In genomic region chr14:61894452-61895077, GRCh38 we compare ENCODE assay signal across 8 cellular contexts.
DNase-seq lines count a peak whose midpoint lies in the region; ATAC-seq, FAIRE-seq and TF ChIP-seq lines count a peak whose summit lies in the region.

No MANE protein-coding gene starts in this region.

- POLR2A ChIA-PET in activated naive CD8-positive, alpha-beta T cell treated with anti-CD3 and anti-CD28 coated beads, Interleukin-2, amount 10 ng/mL, durations not matched to agents 7 days and 5 days (lab: Charles Lee), result no interaction called here

- H4K20me1 ChIP-seq in Loucy (ENCODE audit: insufficient read depth, low read length, poor library complexity, severe bottlenecking), result no peaks in the 10 kb centered on the region

- H3K79me2 ChIP-seq in Loucy (ENCODE audit: insufficient read depth, low read length), result no peaks in the 10 kb centered on the region

- peak; percentile 72 for TF ChIP-seq CTCF in GM12874 (IDR thresholded peaks at IDR 0.05; ENCODE audit: insufficient read depth, low read depth, low read length)
- peak; percentile 88 for TF ChIP-seq CTCF in Loucy (conservative IDR thresholded peaks at IDR 0.05; ENCODE audit: low read length)
- TF ChIP-seq CTCF in right atrium auricular region (IDR thresholded peaks at IDR 0.05), result peak; percentile 26 to 72

- H3K9ac ChIP-seq in Loucy (ENCODE audit: low read depth, low read length, poor library complexity, severe bottlenecking), result no peak overlapping the region

- no peaks in the 10 kb centered on the region for H3K9me2 ChIP-seq in Loucy (replicated peaks; ENCODE audit: low read depth, low read length)

- no peak overlapping the region for H3K4me3 Mint-ChIP-seq in activated naive CD8-positive, alpha-beta T cell treated with anti-CD3 and anti-CD28 coated beads, Interleukin-2, amount 10 ng/mL, durations not matched to agents 7 days and 5 days

- H3K36me3 ChIP-seq in Loucy (ENCODE audit: insufficient read depth, low read length), result no peaks in the 10 kb centered on the region
- H3K36me3 ChIP-seq in right atrium auricular region, result no peaks in the 10 kb centered on the region

- peaks cover 13% of the 10 kb centered on the region for H3K4me1 Mint-ChIP-seq in activated naive CD8-positive, alpha-beta T cell treated with anti-CD3 and anti-CD28 coated beads, Interleukin-2, amount 10 ng/mL, durations not matched to agents 7 days and 5 days

- no peaks in the 10 kb centered on the region for H3K27me3 ChIP-seq in Loucy (ENCODE audit: insufficient read depth, low read length, poor library complexity, severe bottlenecking)
- H3K27me3 ChIP-seq in right atrium auricular region, result no peaks in the 10 kb centered on the region

- no peaks in the 10 kb centered on the region for H3F3A ChIP-seq in Loucy (ENCODE audit: low read depth)

- DNase-seq in SK-MEL-5 (ENCODE audit: low read depth, low spot score) (peak; percentile 76), right atrium auricular region (ENCODE audit: low spot score) (no peak), skeletal muscle cell (ENCODE audit: low read depth) (peak; percentile 14)
- peak; percentile 50 for DNase-seq in activated naive CD8-positive, alpha-beta T cell treated with anti-CD3 and anti-CD28 coated beads, Interleukin-2, amount 10 ng/mL, durations not matched to agents 7 days and 5 days

- H3K4me2 ChIP-seq in Loucy (ENCODE audit: low read depth, low read length, poor library complexity, severe bottlenecking), result no peak overlapping the region

- ATAC-seq in activated naive CD8-positive, alpha-beta T cell treated with anti-CD3 and anti-CD28 coated beads, Interleukin-2, amount 10 ng/mL, durations not matched to agents 7 days and 5 days (ENCODE audit: low read depth), result no peak
- ATAC-seq in HG03457 (IDR thresholded peaks at IDR 0.05; ENCODE audit: unreplicated experiment), result no peak

- peaks cover 2% of the 10 kb centered on the region for H3K9me3 Mint-ChIP-seq in activated naive CD8-positive, alpha-beta T cell treated with anti-CD3 and anti-CD28 coated beads, Interleukin-2, amount 10 ng/mL, durations not matched to agents 7 days and 5 days

- peaks cover 7% of the 10 kb centered on the region for H3K36me3 Mint-ChIP-seq in activated naive CD8-positive, alpha-beta T cell treated with anti-CD3 and anti-CD28 coated beads, Interleukin-2, amount 10 ng/mL, durations not matched to agents 7 days and 5 days

- no peaks in the 10 kb centered on the region for H3K9me3 ChIP-seq in Loucy (ENCODE audit: insufficient read depth, low read depth, low read length)
- H3K9me3 ChIP-seq in right atrium auricular region, result no peaks in the 10 kb centered on the region

- peak; percentile 85 for FAIRE-seq in A204.1 (lab: Jason Lieb, UNC)

- no peak overlapping the region for H3K27ac ChIP-seq in right atrium auricular region

- no peak overlapping the region for H3K27ac Mint-ChIP-seq in activated naive CD8-positive, alpha-beta T cell treated with anti-CD3 and anti-CD28 coated beads, Interleukin-2, amount 10 ng/mL, durations not matched to agents 7 days and 5 days

- H2AFZ ChIP-seq in Loucy (ENCODE audit: low read length), result no peak overlapping the region

- in situ Hi-C loops in SK-MEL-5 (cut with HindIII; ENCODE audit: low pct_unique_long_range_greater_than_20kb, low sequenced_read_pairs), result no loop called here

- no peaks in the 10 kb centered on the region for H3K4me1 ChIP-seq in Loucy (ENCODE audit: insufficient read depth, low read length, poor library complexity, severe bottlenecking)
- H3K4me1 ChIP-seq in right atrium auricular region, result peaks cover 0 to 3% of the 10 kb centered on the region in 2 donors

- no peak overlapping the region for H3K4me3 ChIP-seq in Loucy (ENCODE audit: low read length, poor library complexity, severe bottlenecking)
- H3K4me3 ChIP-seq in right atrium auricular region, result no peak overlapping the region
- no peak overlapping the region for H3K4me3 ChIP-seq in skeletal muscle cell (ENCODE audit: low read depth, low read length)

- peaks cover 27% of the 10 kb centered on the region for H3K27me3 Mint-ChIP-seq in activated naive CD8-positive, alpha-beta T cell treated with anti-CD3 and anti-CD28 coated beads, Interleukin-2, amount 10 ng/mL, durations not matched to agents 7 days and 5 days
